In genomic region chr6:75169689-75170088, GRCh38 we compare ENCODE assay signal across 23 cellular contexts.
"Had no signal": no experiment of that assay in that cellular context is flagged by ENCODE, and none has a peak within 500 bp of the region (broad histone marks: within the 10 kb centered on the region; RNA-seq: fewer than 3 reads in every experiment).

No MANE protein-coding gene starts in this region.

- FAIRE-seq: pancreas, small intestine had no signal

- H3K36me3 ChIP-seq: left ventricle myocardium inferior, pancreas, prostate gland, spleen, uterus had no signal

- H3K9me3 Mint-ChIP-seq: mesothelial cell of epicardium; natural killer cell; stimulated activated effector memory CD8-positive, alpha-beta T cell treated with anti-CD3 and anti-CD28 coated beads, Interleukin-12 subunit alpha, Interleukin-12 subunit beta, amount 100 ng/mL, for 72 hours; stimulated activated naive CD8-positive, alpha-beta T cell treated with anti-CD3 and anti-CD28 coated beads, Interleukin-15, Interleukin-2, amounts not matched to agents 100 ng/mL and 50 ng/mL, for 24 hours had no signal

- H3K4me3 ChIP-seq: left ventricle myocardium inferior, lung, pancreas, prostate gland, sigmoid colon, spleen, tibial nerve, uterus had no signal

- H3K27ac Mint-ChIP-seq: mesothelial cell of epicardium; naive B cell; natural killer cell; stimulated activated effector memory CD8-positive, alpha-beta T cell treated with anti-CD3 and anti-CD28 coated beads, Interleukin-12 subunit alpha, Interleukin-12 subunit beta, amount 100 ng/mL, for 72 hours; stimulated activated naive CD8-positive, alpha-beta T cell treated with anti-CD3 and anti-CD28 coated beads, Interleukin-15, Interleukin-2, amounts not matched to agents 100 ng/mL and 50 ng/mL, for 24 hours; type B pancreatic cell had no signal

- H3K9me3 ChIP-seq: left ventricle myocardium inferior, pancreas, prostate gland, sigmoid colon, spleen, tibial nerve, uterus had no signal

- H3K27me3 Mint-ChIP-seq: type B pancreatic cell had no signal

- H3K36me3 Mint-ChIP-seq: mesothelial cell of epicardium; naive B cell; natural killer cell; stimulated activated effector memory CD8-positive, alpha-beta T cell treated with anti-CD3 and anti-CD28 coated beads, Interleukin-12 subunit alpha, Interleukin-12 subunit beta, amount 100 ng/mL, for 72 hours; type B pancreatic cell had no signal

- H3K4me3 Mint-ChIP-seq: mesothelial cell of epicardium; naive B cell; natural killer cell; stimulated activated effector memory CD8-positive, alpha-beta T cell treated with anti-CD3 and anti-CD28 coated beads, Interleukin-12 subunit alpha, Interleukin-12 subunit beta, amount 100 ng/mL, for 72 hours; stimulated activated naive CD8-positive, alpha-beta T cell treated with anti-CD3 and anti-CD28 coated beads, Interleukin-15, Interleukin-2, amounts not matched to agents 100 ng/mL and 50 ng/mL, for 24 hours; type B pancreatic cell had no signal

- H3K4me1 Mint-ChIP-seq: naive B cell; natural killer cell; stimulated activated effector memory CD8-positive, alpha-beta T cell treated with anti-CD3 and anti-CD28 coated beads, Interleukin-12 subunit alpha, Interleukin-12 subunit beta, amount 100 ng/mL, for 72 hours had no signal

- DNase-seq: islet precursor cell; left ventricle myocardium inferior; mesendoderm; naive B cell; natural killer cell; pancreas; posterior cingulate gyrus; retina; right cardiac atrium; sigmoid colon; spleen; stimulated activated CD4-positive, alpha-beta T cell treated with anti-CD3 and anti-CD28 coated beads, Interleukin-4, amount 100 ng/mL, for 24 hours; stimulated activated naive CD4-positive, alpha-beta T cell; substantia nigra; uterus had no signal

- ATAC-seq: natural killer cell; pancreas; right cardiac atrium; stimulated activated effector memory CD8-positive, alpha-beta T cell treated with anti-CD3 and anti-CD28 coated beads, Interleukin-12 subunit alpha, Interleukin-12 subunit beta, amount 100 ng/mL, for 72 hours had no signal

- H3K27me3 ChIP-seq: pancreas, sigmoid colon, tibial nerve, uterus had no signal

- H3K27ac ChIP-seq: left ventricle myocardium inferior, pancreas, prostate gland, sigmoid colon, spleen, uterus had no signal

- H3K4me1 ChIP-seq: prostate gland had no signal
